Comparison of ENCODE assay signal across 15 cellular contexts in genomic region chr13:31891472-31891871, GRCh38.
DNase-seq lines count a peak whose midpoint lies in the region; ATAC-seq and TF ChIP-seq lines count a peak whose summit lies in the region.
"Had no signal": no experiment of that assay in that cellular context is flagged by ENCODE, and none has a peak within 500 bp of the region (broad histone marks: within the 10 kb centered on the region; RNA-seq: fewer than 3 reads in every experiment).

No MANE protein-coding gene starts in this region.

- WGBS in psoas muscle, 3 donors = 6 to 21% (median 16%) methylated on average over 2 of the region's 2 CpGs

- no TSS peak for BruUV-seq in Calu3 (replicated peaks; lab: Mats Ljungman, UMichigan)

- no peak for TF ChIP-seq CTCF in Calu3 (IDR thresholded peaks at IDR 0.05; ENCODE audit: unreplicated experiment)
- no peak for TF ChIP-seq CTCF in VCaP (conservative IDR thresholded peaks at IDR 0.05)
- TF ChIP-seq CTCF in left ventricle myocardium inferior (IDR thresholded peaks at IDR 0.05; ENCODE audit: borderline replicate concordance) = no peak
- TF ChIP-seq CTCF in psoas muscle (IDR thresholded peaks at IDR 0.05) = no peak

- intact Hi-C loops in Calu3 (cut with micrococcal nuclease; ENCODE audit: unreplicated experiment) (no loop called here), left ventricle myocardium inferior (cut with micrococcal nuclease) (no loop called here), psoas muscle (cut with DNase I) (no loop called here)

- H3K4me3 ChIP-seq in left ventricle myocardium inferior = no peak overlapping the region
- no peak overlapping the region for H3K4me3 ChIP-seq in psoas muscle
- H3K4me3 ChIP-seq: PC-9 had no signal

- H3K9me3 Mint-ChIP-seq in Calu3 (ENCODE audit: low read depth, unreplicated experiment) = no peaks in the 10 kb centered on the region
- H3K9me3 Mint-ChIP-seq: activated CD4-positive, alpha-beta T cell treated with anti-CD3 and anti-CD28 coated beads, Interleukin-2, amount 10 ng/mL, durations not matched to agents 24 days and 14 days; T-cell had no signal

- H3K27me3 Mint-ChIP-seq in Calu3 (ENCODE audit: unreplicated experiment) = no peaks in the 10 kb centered on the region
- H3K27me3 Mint-ChIP-seq: activated naive CD8-positive, alpha-beta T cell had no signal

- H3K27ac ChIP-seq in VCaP (peak overlapping the region; percentile 57), left ventricle myocardium inferior (replicated peaks) (peak overlapping the region; percentile 87), psoas muscle (peak overlapping the region; percentile 30)
- H3K27ac ChIP-seq: parathyroid adenoma, PC-9 had no signal

- no peak overlapping the region for H3K4me3 Mint-ChIP-seq in Calu3 (ENCODE audit: low read depth, unreplicated experiment)
- H3K4me3 Mint-ChIP-seq: activated CD4-positive, alpha-beta T cell treated with anti-CD3 and anti-CD28 coated beads, Interleukin-2, amount 10 ng/mL, durations not matched to agents 24 days and 14 days; activated naive CD8-positive, alpha-beta T cell; T-cell had no signal

- DNase-seq in Calu3 = peak; percentile 27
- no peak for DNase-seq in left ventricle myocardium inferior
- no peak for DNase-seq in psoas muscle
- no peak for DNase-seq in activated CD8-positive, alpha-beta memory T cell treated with anti-CD3 and anti-CD28 coated beads, Interleukin-2, amount 50 U/mL, for 48 hours
- no peak for DNase-seq in AG08396 (ENCODE audit: low spot score)
- no peak for DNase-seq in central memory CD4-positive, alpha-beta T cell
- DNase-seq: activated CD4-positive, alpha-beta T cell treated with anti-CD3 and anti-CD28 coated beads, Interleukin-2, amount 10 ng/mL, durations not matched to agents 24 days and 14 days; activated T-cell treated with anti-CD3 and anti-CD28 coated beads for 4 hours; NCI-H524; T-cell had no signal

- ATAC-seq in psoas muscle (peak in 3 of 4 donors; percentile 30 to 56 (median 47)), HG02571 (IDR thresholded peaks at IDR 0.05; ENCODE audit: unreplicated experiment) (no peak)
- ATAC-seq: T-cell had no signal

- H3K27ac Mint-ChIP-seq in Calu3 (ENCODE audit: unreplicated experiment) = no peak overlapping the region
- H3K27ac Mint-ChIP-seq: activated CD4-positive, alpha-beta T cell treated with anti-CD3 and anti-CD28 coated beads, Interleukin-2, amount 10 ng/mL, durations not matched to agents 24 days and 14 days; activated naive CD8-positive, alpha-beta T cell; T-cell had no signal

- CTCF ChIA-PET in Calu3 (lab: Charles Lee) = no interaction called here

- H3K36me3 Mint-ChIP-seq in Calu3 (ENCODE audit: insufficient read depth, unreplicated experiment) = no peaks in the 10 kb centered on the region
- H3K36me3 Mint-ChIP-seq: activated naive CD8-positive, alpha-beta T cell had no signal

- no peaks in the 10 kb centered on the region for H3K36me3 ChIP-seq in left ventricle myocardium inferior
- H3K36me3 ChIP-seq in psoas muscle (ENCODE audit: insufficient read depth in 1 of 2, low read depth in 1 of 2) = no peaks in the 10 kb centered on the region

- no peaks in the 10 kb centered on the region for H3K9me3 ChIP-seq in left ventricle myocardium inferior (replicated peaks)
- no peaks in the 10 kb centered on the region for H3K9me3 ChIP-seq in psoas muscle

- H3K27me3 ChIP-seq in left ventricle myocardium inferior (ENCODE audit: low read depth) = no peaks in the 10 kb centered on the region
- no peaks in the 10 kb centered on the region for H3K27me3 ChIP-seq in psoas muscle (ENCODE audit: insufficient read depth in 3 of 3, low read length in 2 of 3)

- H3K4me1 ChIP-seq in left ventricle myocardium inferior (peaks cover 90% of the 10 kb centered on the region), psoas muscle (peaks cover 16% of the 10 kb centered on the region)
- H3K4me1 ChIP-seq: parathyroid adenoma had no signal

- peaks cover 15% of the 10 kb centered on the region for H3K4me1 Mint-ChIP-seq in Calu3 (ENCODE audit: low read depth, unreplicated experiment)

Comparison
In these comparisons a context has a peak if more than half of its experiments do, and no peak if none do; other contexts are left out.
1. H3K27ac ChIP-seq: peak in every context shown above with its lines; median percentile 87 in left ventricle myocardium inferior; 57 in VCaP; 30 in psoas muscle.